ENCODE assay signal across 19 cellular contexts in genomic region chr13:29474991-29475390, GRCh38.
DNase-seq lines count a peak whose midpoint lies in the region; ATAC-seq and TF ChIP-seq lines count a peak whose summit lies in the region.
"Had no signal": no experiment of that assay in that cellular context is flagged by ENCODE, and none has a peak within 500 bp of the region (broad histone marks: within the 10 kb centered on the region; RNA-seq: fewer than 3 reads in every experiment).

No MANE protein-coding gene starts in this region.

- H3K27me3 ChIP-seq in IMR-90 (ENCODE audit: control insufficient read depth, insufficient read depth, low read length) (peaks cover 25% of the 10 kb centered on the region), osteoblast (ENCODE audit: insufficient read depth, low read length) (peaks cover 27% of the 10 kb centered on the region)
- H3K27me3 ChIP-seq: colonic mucosa, gastroesophageal sphincter had no signal

- H3K9me3 ChIP-seq in IMR-90 (ENCODE audit: control insufficient read depth, insufficient read depth, low read length) (no peaks in the 10 kb centered on the region), mucosa of descending colon (no peaks in the 10 kb centered on the region), osteoblast (ENCODE audit: low read depth, low read length) (no peaks in the 10 kb centered on the region)
- H3K9me3 ChIP-seq: colonic mucosa, gastroesophageal sphincter had no signal

- H3K27ac ChIP-seq in IMR-90 (ENCODE audit: insufficient read depth, low read length) (no peak overlapping the region), osteoblast (ENCODE audit: low read depth, low read length) (no peak overlapping the region)
- H3K27ac ChIP-seq: colonic mucosa, gastroesophageal sphincter had no signal

- no peak overlapping the region for H3K9ac ChIP-seq in IMR-90 (ENCODE audit: low read depth, low read length)

- H4K91ac ChIP-seq in IMR-90 (ENCODE audit: insufficient read depth, low read depth, low read length), result no peak overlapping the region

- CTCF ChIA-PET in IMR-90 (lab: Yijun Ruan, JAX), result no interaction called here
- CTCF ChIA-PET in activated CD8-positive, alpha-beta T cell treated with anti-CD3 and anti-CD28 coated beads for 36 hours (lab: Charles Lee), result interaction anchor here (0.7 kb wide), 1 partner anchor 32 kb away, joined by 3 read pairs; no protein-coding TSS in a partner anchor

- no peak overlapping the region for H2AK9ac ChIP-seq in IMR-90 (replicated peaks; ENCODE audit: low read depth, low read length, poor library complexity)

- TF ChIP-seq CTCF in AG10803 (conservative IDR thresholded peaks at IDR 0.05; ENCODE audit: low read length) (no peak), IMR-90 (conservative IDR thresholded peaks at IDR 0.05; ENCODE audit: low read depth, low read length) (no peak), astrocyte of the cerebellum (IDR thresholded peaks at IDR 0.05; ENCODE audit: low read depth, low read length, missing control alignments) (no peak), fibroblast of villous mesenchyme (IDR thresholded peaks at IDR 0.05; ENCODE audit: insufficient read depth, low read depth, low read length) (no peak), mucosa of descending colon (IDR thresholded peaks at IDR 0.05) (no peak), osteoblast (IDR thresholded peaks at IDR 0.05; ENCODE audit: extremely low read depth, low read depth, low read length) (no peak)
- TF ChIP-seq CTCF in activated CD8-positive, alpha-beta T cell treated with anti-CD3 and anti-CD28 coated beads for 36 hours (IDR thresholded peaks at IDR 0.05), result no peak

- no peak overlapping the region for H2AK5ac ChIP-seq in IMR-90 (ENCODE audit: low read depth, low read length)

- no peaks in the 10 kb centered on the region for H3K79me1 ChIP-seq in IMR-90 (ENCODE audit: low read depth in 1 of 2, low read length in 2 of 2)

- DNase-seq in AG10803 (ENCODE audit: low read depth) (peak; percentile 74), IMR-90 (peak; percentile 91), astrocyte of the cerebellum (ENCODE audit: low read depth) (peak; percentile 95), fibroblast of villous mesenchyme (ENCODE audit: low read depth) (peak; percentile 82), mucosa of descending colon (no peak), NCI-H1694 treated with DMSO at 0.1 percent for 48 hours (lab: John Stamatoyannopoulos, UW) (no peak), osteoblast (ENCODE audit: insufficient read length, low spot score, missing footprints) (no peak)
- no peak for DNase-seq in activated CD8-positive, alpha-beta T cell treated with anti-CD3 and anti-CD28 coated beads for 36 hours
- DNase-seq: ACHN; activated CD4-positive, alpha-beta T cell treated with anti-CD3 and anti-CD28 coated beads for 48 hours; CD4-positive, alpha-beta memory T cell; colonic mucosa; Karpas-422; mesendoderm; NCI-H526 treated with DMSO at 0.1 percent for 48 hours; small intestine; T-helper 1 cell had no signal

- H3K4me2 ChIP-seq in IMR-90 (ENCODE audit: low read depth, low read length), result no peak overlapping the region; the same call in 1 of the 2 replicates
- H3K4me2 ChIP-seq in osteoblast (ENCODE audit: insufficient read depth, low read length), result no peak overlapping the region

- H3K14ac ChIP-seq in IMR-90 (replicated peaks; ENCODE audit: low read depth, low read length), result no peak overlapping the region

- TF ChIP-seq RAD21 in IMR-90 (IDR thresholded peaks at IDR 0.05; ENCODE audit: low read length), result no peak

- H3K4me3 ChIP-seq in AG10803 (ENCODE audit: low read length) (no peak overlapping the region), IMR-90 (ENCODE audit: insufficient read depth, low read depth, low read length) (no peak overlapping the region), astrocyte of the cerebellum (ENCODE audit: low read depth, low read length) (no peak overlapping the region), fibroblast of villous mesenchyme (ENCODE audit: low read depth, low read length) (no peak overlapping the region), mucosa of descending colon (no peak overlapping the region), osteoblast (ENCODE audit: insufficient read depth, low read length) (no peak overlapping the region)
- H3K4me3 ChIP-seq: colonic mucosa, gastroesophageal sphincter had no signal

- peaks cover 4% of the 10 kb centered on the region for H3K27me3 Mint-ChIP-seq in activated CD8-positive, alpha-beta T cell treated with anti-CD3 and anti-CD28 coated beads for 36 hours

- H3K27ac Mint-ChIP-seq in activated CD8-positive, alpha-beta T cell treated with anti-CD3 and anti-CD28 coated beads for 36 hours, result no peak overlapping the region
- H3K27ac Mint-ChIP-seq: CD4-positive, alpha-beta memory T cell; natural killer cell treated with Interleukin-12 subunit alpha and Interleukin-12 subunit beta and Interleukin-15 and Interleukin-18, amount 100 ng/mL, for 72 hours had no signal

- ATAC-seq in IMR-90 (ENCODE audit: low read depth) (peak; percentile 72), mucosa of descending colon (no peak)
- ATAC-seq in activated CD8-positive, alpha-beta T cell treated with anti-CD3 and anti-CD28 coated beads for 36 hours, result no peak
- ATAC-seq: gastroesophageal sphincter; natural killer cell treated with Interleukin-12 subunit alpha and Interleukin-12 subunit beta and Interleukin-15 and Interleukin-18, amount 100 ng/mL, for 72 hours had no signal

- in situ Hi-C loops in IMR-90 (cut with MboI; ENCODE audit: low sequenced_read_pairs) (no loop called here), astrocyte of the cerebellum (cut with HindIII; ENCODE audit: low sequenced_read_pairs) (no loop called here)

- H3K36me3 ChIP-seq in IMR-90 (ENCODE audit: control insufficient read depth, insufficient read depth, low read length) (no peaks in the 10 kb centered on the region), mucosa of descending colon (ENCODE audit: low read depth) (no peaks in the 10 kb centered on the region), osteoblast (ENCODE audit: insufficient read depth, low read length) (no peaks in the 10 kb centered on the region)
- H3K36me3 ChIP-seq: colonic mucosa, gastroesophageal sphincter had no signal

- POLR2A ChIA-PET in IMR-90 (lab: Charles Lee; ENCODE audit: unreplicated experiment), result no interaction called here
- POLR2A ChIA-PET in activated CD8-positive, alpha-beta T cell treated with anti-CD3 and anti-CD28 coated beads for 36 hours (lab: Charles Lee), result no interaction called here

- H4K8ac ChIP-seq in IMR-90 (ENCODE audit: low read depth in 2 of 2, low read length in 2 of 2), result no peak overlapping the region

- TF ChIP-seq POLR2A in IMR-90 (IDR thresholded peaks at IDR 0.05; ENCODE audit: low read depth, low read length), result no peak

- intact Hi-C loops in IMR-90 (cut with micrococcal nuclease) (no loop called here), mucosa of descending colon (cut with DNase I, micrococcal nuclease) (no loop called here)
- intact Hi-C loops in activated CD8-positive, alpha-beta T cell treated with anti-CD3 and anti-CD28 coated beads for 36 hours (cut with micrococcal nuclease), result no loop called here

- H3K23ac ChIP-seq in IMR-90 (ENCODE audit: low read depth, low read length), result no peak overlapping the region

- H3K4me1 ChIP-seq in IMR-90 (ENCODE audit: control insufficient read depth, insufficient read depth, low read length), result peaks cover 2% of the 10 kb centered on the region
- H3K4me1 ChIP-seq in mucosa of descending colon (ENCODE audit: low read depth), result no peaks in the 10 kb centered on the region
- H3K4me1 ChIP-seq in osteoblast (ENCODE audit: insufficient read depth, low read length), result no peaks in the 10 kb centered on the region
- H3K4me1 ChIP-seq: colonic mucosa, gastroesophageal sphincter had no signal

- H2AFZ ChIP-seq in IMR-90 (replicated peaks; ENCODE audit: low read length, poor library complexity) (no peak overlapping the region), osteoblast (ENCODE audit: low read length) (no peak overlapping the region)

- no peak overlapping the region for H4K5ac ChIP-seq in IMR-90 (ENCODE audit: low read depth, low read length)

- no peak overlapping the region for H3K18ac ChIP-seq in IMR-90 (ENCODE audit: low read depth, low read length)

- no peaks in the 10 kb centered on the region; the same call in 1 of the 2 replicates for H3K9me1 ChIP-seq in IMR-90 (ENCODE audit: insufficient read depth, low read length)

- no peak overlapping the region for H2BK120ac ChIP-seq in IMR-90 (ENCODE audit: low read depth, low read length)

- H3K4me1 Mint-ChIP-seq in activated CD8-positive, alpha-beta T cell treated with anti-CD3 and anti-CD28 coated beads for 36 hours (ENCODE audit: low read depth), result no peaks in the 10 kb centered on the region

- H3K4me3 Mint-ChIP-seq in activated CD8-positive, alpha-beta T cell treated with anti-CD3 and anti-CD28 coated beads for 36 hours, result no peak overlapping the region
- H3K4me3 Mint-ChIP-seq: CD4-positive, alpha-beta memory T cell; natural killer cell treated with Interleukin-12 subunit alpha and Interleukin-12 subunit beta and Interleukin-15 and Interleukin-18, amount 100 ng/mL, for 72 hours had no signal

- H4K20me1 ChIP-seq in IMR-90 (ENCODE audit: insufficient read depth, low read length) (no peaks in the 10 kb centered on the region), osteoblast (ENCODE audit: insufficient read depth, low read length) (no peaks in the 10 kb centered on the region)

- WGBS in IMR-90 (ENCODE audit: extremely low coverage in 2 of 2, insufficient read length in 1 of 2), 2 experiments, result no CpG with 5 or more reads among the region's 3 CpGs

- H3K79me2 ChIP-seq in osteoblast (ENCODE audit: insufficient read depth, low read length), result no peaks in the 10 kb centered on the region

- no peak overlapping the region for H2BK15ac ChIP-seq in IMR-90 (ENCODE audit: low read depth, low read length)

- H3K56ac ChIP-seq in IMR-90 (ENCODE audit: extremely low read depth, insufficient read depth, low read length), result no peak overlapping the region

- no peaks in the 10 kb centered on the region for H3K9me3 Mint-ChIP-seq in activated CD8-positive, alpha-beta T cell treated with anti-CD3 and anti-CD28 coated beads for 36 hours
- H3K9me3 Mint-ChIP-seq: CD4-positive, alpha-beta memory T cell; natural killer cell treated with Interleukin-12 subunit alpha and Interleukin-12 subunit beta and Interleukin-15 and Interleukin-18, amount 100 ng/mL, for 72 hours had no signal

- dilution Hi-C loops in IMR-90 (cut with HindIII; ENCODE audit: low sequenced_read_pairs, unreplicated experiment), result no loop called here

- H3K4ac ChIP-seq in IMR-90 (ENCODE audit: low read depth, low read length), result no peak overlapping the region

- H2BK5ac ChIP-seq in IMR-90 (ENCODE audit: low read depth, low read length, poor library complexity, severe bottlenecking), result no peak overlapping the region

- H2BK20ac ChIP-seq in IMR-90 (ENCODE audit: low read depth, low read length), result no peak overlapping the region

- H3K36me3 Mint-ChIP-seq in activated CD8-positive, alpha-beta T cell treated with anti-CD3 and anti-CD28 coated beads for 36 hours (ENCODE audit: low read depth), result no peaks in the 10 kb centered on the region
- H3K36me3 Mint-ChIP-seq: CD4-positive, alpha-beta memory T cell; natural killer cell treated with Interleukin-12 subunit alpha and Interleukin-12 subunit beta and Interleukin-15 and Interleukin-18, amount 100 ng/mL, for 72 hours had no signal

- no TSS peak for BruUV-seq in IMR-90 (replicated peaks; lab: Mats Ljungman, UMichigan)

TF ChIP-seq in IMR-90, 13 proteins besides CTCF, POLR2A, EP300 and RAD21:
- no peak for TF ChIP-seq RFX5 (IDR thresholded peaks at IDR 0.05; ENCODE audit: low read depth, low read length)
- TF ChIP-seq FOS (IDR thresholded peaks at IDR 0.05; ENCODE audit: low read depth, low read length), result peak; percentile 44

Comparison
In these comparisons a context has a peak if more than half of its experiments do, and no peak if none do; other contexts are left out.
1. DNase-seq: peak in AG10803 (single experiment), IMR-90 (single experiment), astrocyte of the cerebellum (single experiment) and fibroblast of villous mesenchyme (single experiment); none in activated CD8-positive, alpha-beta T cell treated with anti-CD3 and anti-CD28 coated beads for 36 hours (single experiment), mucosa of descending colon (0 of 3), NCI-H1694 treated with DMSO at 0.1 percent for 48 hours (single experiment) and osteoblast (single experiment).